ENCODE assay signal across 13 cellular contexts in genomic region chr14:92534863-92535654, GRCh38. TPM values are rescaled to one million over a fixed set of nuclear protein-coding genes. Genes with fewer than 3 reads are reported as not detected.
DNase-seq lines count a peak whose midpoint lies in the region; ATAC-seq and TF ChIP-seq lines count a peak whose summit lies in the region.
"Had no signal": no experiment of that assay in that cellular context is flagged by ENCODE, and none has a peak within 500 bp of the region (broad histone marks: within the 10 kb centered on the region; RNA-seq: fewer than 3 reads in every experiment).

No MANE protein-coding gene starts in this region.

- no peaks in the 10 kb centered on the region for H3K27me3 Mint-ChIP-seq in activated B cell treated with CpG ODN at 0.5 μM for 24 hours
- H3K27me3 Mint-ChIP-seq in type B pancreatic cell: peaks cover 7% of the 10 kb centered on the region
- H3K27me3 Mint-ChIP-seq: brain had no signal

- in situ Hi-C loops in brain microvascular endothelial cell (cut with HindIII; ENCODE audit: low pct_ligation_motif_present, low sequenced_read_pairs): no loop called here

- no peaks in the 10 kb centered on the region for H3K9me3 Mint-ChIP-seq in activated B cell treated with CpG ODN at 0.5 μM for 24 hours
- peaks cover 5% of the 10 kb centered on the region for H3K9me3 Mint-ChIP-seq in type B pancreatic cell
- H3K9me3 Mint-ChIP-seq: brain, HFFc6 had no signal

- no peaks in the 10 kb centered on the region for H3K36me3 ChIP-seq in brain microvascular endothelial cell (replicated peaks)

- no peak overlapping the region for H3K4me3 ChIP-seq in brain microvascular endothelial cell (ENCODE audit: low read depth, low read length)
- H3K4me3 ChIP-seq: smooth muscle cell had no signal

- H3K27ac ChIP-seq in brain microvascular endothelial cell: no peak overlapping the region
- H3K27ac ChIP-seq: KMS-11 had no signal

- POLR2A ChIA-PET in activated B cell treated with CpG ODN at 0.5 μM for 24 hours (lab: Charles Lee): interaction anchor here (0.7 kb wide), 3 partner anchors 8 to 146 kb away, joined by 6 to 9 read pairs (median 7); no protein-coding TSS in a partner anchor

- peak; percentile 22 for TF ChIP-seq POLR2A in erythroblast (IDR thresholded peaks at IDR 0.05; ENCODE audit: low read length)

- DNase-seq in stimulated activated CD4-positive, alpha-beta T cell treated with anti-CD3 and anti-CD28 coated beads, Interleukin-2, amount 100 ng/mL, for 4 hours (ENCODE audit: low read depth): peak; percentile 32
- DNase-seq in stimulated activated CD4-positive, alpha-beta T cell treated with anti-CD3 and anti-CD28 coated beads, Interleukin-1b, Interleukin-23, amount 100 ng/mL, for 48 hours: no peak
- DNase-seq in activated B cell treated with CpG ODN at 0.5 μM for 24 hours (no peak), erythroblast (lab: John Stamatoyannopoulos, UW) (peak in 1 of 2 experiments; percentile 49), type B pancreatic cell (ENCODE audit: extremely low spot score, unreplicated experiment) (no peak), brain microvascular endothelial cell (no peak)
- DNase-seq in activated effector memory CD4-positive, alpha-beta T cell treated with Interleukin-2 at 50 U/mL for 16 hours: no peak
- DNase-seq: HFFc6, NCI-H1930 had no signal

- CTCF ChIA-PET in activated B cell treated with CpG ODN at 0.5 μM for 24 hours (lab: Charles Lee): interaction anchor here (0.7 kb wide), 2 partner anchors 117 to 135 kb away, joined by 3 read pairs; no protein-coding TSS in a partner anchor

- H3K27ac Mint-ChIP-seq in activated B cell treated with CpG ODN at 0.5 μM for 24 hours (peak overlapping the region; percentile 46), type B pancreatic cell (peak overlapping the region; percentile 40)
- H3K27ac Mint-ChIP-seq: HFFc6 had no signal

- intact Hi-C loops in activated B cell treated with CpG ODN at 0.5 μM for 24 hours (cut with micrococcal nuclease): no loop called here

- ATAC-seq in activated B cell treated with CpG ODN at 0.5 μM for 24 hours (ENCODE audit: low read depth) (no peak), GM19452 (IDR thresholded peaks at IDR 0.05; ENCODE audit: unreplicated experiment) (no peak)

- no peak overlapping the region for H3K4me3 Mint-ChIP-seq in activated B cell treated with CpG ODN at 0.5 μM for 24 hours
- peak overlapping the region; percentile 1 for H3K4me3 Mint-ChIP-seq in type B pancreatic cell
- H3K4me3 Mint-ChIP-seq: HFFc6 had no signal

- H3K27me3 ChIP-seq in brain microvascular endothelial cell (replicated peaks): no peaks in the 10 kb centered on the region

- TF ChIP-seq CTCF in activated B cell treated with CpG ODN at 0.5 μM for 24 hours (IDR thresholded peaks at IDR 0.05): no peak
- no peak for TF ChIP-seq CTCF in type B pancreatic cell (conservative IDR thresholded peaks at IDR 0.05)
- no peak for TF ChIP-seq CTCF in brain microvascular endothelial cell (IDR thresholded peaks at IDR 0.05; ENCODE audit: low read depth, low read length, missing control alignments)

- H3K4me1 Mint-ChIP-seq in activated B cell treated with CpG ODN at 0.5 μM for 24 hours (peaks cover 64% of the 10 kb centered on the region), type B pancreatic cell (ENCODE audit: unreplicated experiment) (peaks cover 8% of the 10 kb centered on the region)

- H3K36me3 Mint-ChIP-seq in activated B cell treated with CpG ODN at 0.5 μM for 24 hours (ENCODE audit: low read depth) (no peaks in the 10 kb centered on the region), type B pancreatic cell (no peaks in the 10 kb centered on the region)
- H3K36me3 Mint-ChIP-seq: brain had no signal

RNA-seq across cellular contexts. Expression of gene RIN3, which starts 21.5 kb away (rescaled TPM):
- total RNA-seq in activated B cell treated with CpG ODN at 0.5 μM for 24 hours (61.3 and 62.6 TPM in 2 replicates), type B pancreatic cell (ENCODE audit: low replicate concordance) (11.3 and 12.9 TPM in 2 replicates)
